In genomic region chr6:156756630-156757610, GRCh38 we compare ENCODE assay signal across 1 cellular context.
TF ChIP-seq lines count a peak whose summit lies in the region.

No MANE protein-coding gene starts in this region.

TF ChIP-seq in HepG2, 621 proteins besides CTCF, POLR2A, EP300 and RAD21 (continued from another document):
- peak; percentile 56 for TF ChIP-seq HNRNPK (IDR thresholded peaks at IDR 0.05; ENCODE audit: low read depth, low read length, poor library complexity, severe bottlenecking)
